ENCODE assay signal across 8 cellular contexts in the genomic region with DNA sequence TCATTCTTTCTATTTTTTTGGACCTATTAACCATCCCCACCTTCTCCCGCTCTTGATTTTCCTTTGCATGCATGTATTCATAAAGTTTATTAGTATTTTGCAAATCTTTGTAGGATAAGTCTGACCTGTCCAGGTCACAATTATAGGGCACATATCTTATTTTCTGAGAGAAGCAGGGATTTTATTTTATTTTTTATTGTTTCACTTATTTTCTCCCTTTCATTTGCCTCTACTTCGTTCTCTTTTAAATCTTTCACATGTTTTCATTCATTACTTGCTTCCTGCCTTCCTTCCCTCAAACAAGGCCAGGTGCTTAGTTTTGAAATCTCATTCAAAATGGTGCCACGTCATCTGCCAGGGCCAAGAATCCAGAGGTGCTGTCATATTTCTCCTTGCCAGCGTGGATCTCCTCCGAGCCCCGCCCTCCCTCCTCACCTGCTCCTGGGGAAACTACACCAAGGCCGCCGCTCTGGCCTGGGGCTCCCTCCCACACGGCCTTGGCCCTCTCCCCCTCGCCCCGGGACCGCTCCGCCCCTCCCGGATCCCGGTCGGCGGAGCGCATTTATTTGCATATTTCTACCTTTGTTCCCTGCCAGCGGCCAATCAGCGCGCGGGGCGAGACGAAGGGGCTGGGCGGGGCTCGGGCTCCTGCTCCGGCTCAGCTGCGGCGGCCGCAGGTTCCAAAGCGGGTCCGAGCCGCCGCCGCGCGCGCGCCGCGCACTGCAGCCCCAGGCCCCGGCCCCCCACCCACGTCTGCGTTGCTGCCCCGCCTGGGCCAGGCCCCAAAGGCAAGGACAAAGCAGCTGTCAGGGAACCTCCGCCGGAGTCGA. TPM values are rescaled to one million over a fixed set of nuclear protein-coding genes. Genes with fewer than 3 reads are reported as not detected.
A peak's percentile ranks its signal among the peaks of the same experiment; 100 is the strongest.
DNase-seq lines count a peak whose midpoint lies in the region; ATAC-seq and TF ChIP-seq lines count a peak whose summit lies in the region.

TSPAN13 (plus strand) TSS at position 654 of the 830 bp plus-strand sequence. CDS start 213 bp downstream, outside the sequence.

- 3% methylated on average over 48 of the region's 48 CpGs for WGBS in liver

- intact Hi-C loops in activated CD4-positive, alpha-beta T cell treated with anti-CD3 and anti-CD28 coated beads, Interleukin-2, amount 10 ng/mL, durations not matched to agents 24 days and 14 days (cut with micrococcal nuclease): loop anchor here (5.0 kb wide), 1 partner anchor 56 kb away; no protein-coding TSS in a partner anchor

- H3K4me3 ChIP-seq in duodenal mucosa (ENCODE audit: low read depth in 1 of 2, low read length in 2 of 2) (peak within 1 kb of the TSS; percentile 85 to 88), liver (ENCODE audit: low read depth in 1 of 3, low read length in 3 of 3) (peak within 1 kb of the TSS; percentile 65 to 80 (median 71))

- peak within 1 kb of the TSS; percentile 51 for H3K27ac ChIP-seq in duodenal mucosa (ENCODE audit: low read depth, low read length)
- peak within 1 kb of the TSS in 1 of 2 donors; percentile 11 for H3K27ac ChIP-seq in liver (ENCODE audit: low read depth in 1 of 2, low read length in 2 of 2)

- no peaks in the 10 kb centered on the region for H3K36me3 ChIP-seq in duodenal mucosa (ENCODE audit: control insufficient read depth in 1 of 2, insufficient read depth in 2 of 2, low read length in 2 of 2)
- no peaks in the 10 kb centered on the region for H3K36me3 ChIP-seq in liver (ENCODE audit: control insufficient read depth in 4 of 4, insufficient read depth in 3 of 4, low read depth in 1 of 4, low read length in 3 of 4)

- peaks cover 4% of the 10 kb centered on the region for H3K9me3 Mint-ChIP-seq in activated CD4-positive, alpha-beta T cell treated with anti-CD3 and anti-CD28 coated beads, Interleukin-2, amount 10 ng/mL, durations not matched to agents 24 days and 14 days

- no peak within 1 kb of the TSS for H3K27ac Mint-ChIP-seq in activated CD4-positive, alpha-beta T cell treated with anti-CD3 and anti-CD28 coated beads, Interleukin-2, amount 10 ng/mL, durations not matched to agents 24 days and 14 days

- H3K36me3 Mint-ChIP-seq in activated CD4-positive, alpha-beta T cell treated with anti-CD3 and anti-CD28 coated beads, Interleukin-2, amount 10 ng/mL, durations not matched to agents 24 days and 14 days (ENCODE audit: low read depth): peaks cover 2% of the 10 kb centered on the region

- peaks cover 8% of the 10 kb centered on the region for H3K4me1 Mint-ChIP-seq in activated CD4-positive, alpha-beta T cell treated with anti-CD3 and anti-CD28 coated beads, Interleukin-2, amount 10 ng/mL, durations not matched to agents 24 days and 14 days

- DNase-seq in NCI-H510A treated with DMSO at 0.1 percent for 48 hours (lab: John Stamatoyannopoulos, UW): peak; percentile 96
- peak; percentile 90 for DNase-seq in activated CD4-positive, alpha-beta T cell treated with anti-CD3 and anti-CD28 coated beads, Interleukin-2, amount 10 ng/mL, durations not matched to agents 24 days and 14 days
- peak; percentile 50 to 51 for DNase-seq in stimulated activated CD4-positive, alpha-beta T cell treated with anti-CD3 and anti-CD28 coated beads, Interleukin-2, amount 100 ng/mL, for 48 hours

- TF ChIP-seq CTCF in liver (IDR thresholded peaks at IDR 0.05; ENCODE audit: low read depth, low read length, missing input control): no peak

- TF ChIP-seq RAD21 in liver (IDR thresholded peaks at IDR 0.05): no peak

- H3K4me3 Mint-ChIP-seq in activated CD4-positive, alpha-beta T cell treated with anti-CD3 and anti-CD28 coated beads, Interleukin-2, amount 10 ng/mL, durations not matched to agents 24 days and 14 days: peak within 1 kb of the TSS; percentile 77

- no peaks in the 10 kb centered on the region for H3K27me3 ChIP-seq in duodenal mucosa (ENCODE audit: control insufficient read depth in 1 of 2, insufficient read depth in 2 of 2, low read length in 2 of 2)
- H3K27me3 ChIP-seq in liver (ENCODE audit: control insufficient read depth in 4 of 4, insufficient read depth in 4 of 4, low read length in 3 of 4): no peaks in the 10 kb centered on the region

- peaks cover 44% of the 10 kb centered on the region for H3K27me3 Mint-ChIP-seq in activated CD4-positive, alpha-beta T cell treated with anti-CD3 and anti-CD28 coated beads, Interleukin-2, amount 10 ng/mL, durations not matched to agents 24 days and 14 days

- peaks cover 0 to 16% of the 10 kb centered on the region in 2 donors for H3K4me1 ChIP-seq in duodenal mucosa (ENCODE audit: control insufficient read depth in 1 of 2, insufficient read depth in 2 of 2, low read length in 2 of 2)
- peaks cover 0 to 9% (median 2%) of the 10 kb centered on the region in 4 donors for H3K4me1 ChIP-seq in liver (ENCODE audit: control insufficient read depth in 4 of 4, insufficient read depth in 4 of 4, low read length in 3 of 4)

- ATAC-seq in GM18867 (IDR thresholded peaks at IDR 0.05; ENCODE audit: unreplicated experiment) (peak; percentile 86), HG03469 (IDR thresholded peaks at IDR 0.05; ENCODE audit: unreplicated experiment) (peak; percentile 76), HG03097 (IDR thresholded peaks at IDR 0.05; ENCODE audit: low FRiP score, unreplicated experiment) (no peak)

- H3K9me3 ChIP-seq in duodenal mucosa (ENCODE audit: control insufficient read depth in 1 of 2, low read length in 2 of 2): no peaks in the 10 kb centered on the region
- no peaks in the 10 kb centered on the region for H3K9me3 ChIP-seq in liver (ENCODE audit: control insufficient read depth in 4 of 4, low read length in 3 of 4)

- H3K9ac ChIP-seq in duodenal mucosa (ENCODE audit: low read depth in 1 of 2, low read length in 2 of 2) (peak within 1 kb of the TSS; percentile 86 to 88), liver (ENCODE audit: low read depth in 1 of 2, low read length in 2 of 2) (no peak within 1 kb of the TSS)

TF ChIP-seq in liver, 16 proteins besides CTCF, POLR2A, EP300 and RAD21 (continues in another document):
- peak; percentile 21 to 29 for TF ChIP-seq RXRA (IDR thresholded peaks at IDR 0.05)
- peak; percentile 57 to 69 for TF ChIP-seq HNF4A (conservative IDR thresholded peaks at IDR 0.05)
- TF ChIP-seq FOXA1 (IDR thresholded peaks at IDR 0.05): no peak
- no peak for TF ChIP-seq JUND (IDR thresholded peaks at IDR 0.05)
- TF ChIP-seq, protein P1, sequence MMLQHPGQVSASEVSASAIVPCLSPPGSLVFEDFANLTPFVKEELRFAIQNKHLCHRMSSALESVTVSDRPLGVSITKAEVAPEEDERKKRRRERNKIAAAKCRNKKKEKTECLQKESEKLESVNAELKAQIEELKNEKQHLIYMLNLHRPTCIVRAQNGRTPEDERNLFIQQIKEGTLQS (IDR thresholded peaks at IDR 0.05): no peak
- no peak for TF ChIP-seq GABPA (IDR thresholded peaks at IDR 0.05 in 1 of 2, conservative IDR thresholded peaks at IDR 0.05 in 1 of 2)
- TF ChIP-seq, protein P2, sequence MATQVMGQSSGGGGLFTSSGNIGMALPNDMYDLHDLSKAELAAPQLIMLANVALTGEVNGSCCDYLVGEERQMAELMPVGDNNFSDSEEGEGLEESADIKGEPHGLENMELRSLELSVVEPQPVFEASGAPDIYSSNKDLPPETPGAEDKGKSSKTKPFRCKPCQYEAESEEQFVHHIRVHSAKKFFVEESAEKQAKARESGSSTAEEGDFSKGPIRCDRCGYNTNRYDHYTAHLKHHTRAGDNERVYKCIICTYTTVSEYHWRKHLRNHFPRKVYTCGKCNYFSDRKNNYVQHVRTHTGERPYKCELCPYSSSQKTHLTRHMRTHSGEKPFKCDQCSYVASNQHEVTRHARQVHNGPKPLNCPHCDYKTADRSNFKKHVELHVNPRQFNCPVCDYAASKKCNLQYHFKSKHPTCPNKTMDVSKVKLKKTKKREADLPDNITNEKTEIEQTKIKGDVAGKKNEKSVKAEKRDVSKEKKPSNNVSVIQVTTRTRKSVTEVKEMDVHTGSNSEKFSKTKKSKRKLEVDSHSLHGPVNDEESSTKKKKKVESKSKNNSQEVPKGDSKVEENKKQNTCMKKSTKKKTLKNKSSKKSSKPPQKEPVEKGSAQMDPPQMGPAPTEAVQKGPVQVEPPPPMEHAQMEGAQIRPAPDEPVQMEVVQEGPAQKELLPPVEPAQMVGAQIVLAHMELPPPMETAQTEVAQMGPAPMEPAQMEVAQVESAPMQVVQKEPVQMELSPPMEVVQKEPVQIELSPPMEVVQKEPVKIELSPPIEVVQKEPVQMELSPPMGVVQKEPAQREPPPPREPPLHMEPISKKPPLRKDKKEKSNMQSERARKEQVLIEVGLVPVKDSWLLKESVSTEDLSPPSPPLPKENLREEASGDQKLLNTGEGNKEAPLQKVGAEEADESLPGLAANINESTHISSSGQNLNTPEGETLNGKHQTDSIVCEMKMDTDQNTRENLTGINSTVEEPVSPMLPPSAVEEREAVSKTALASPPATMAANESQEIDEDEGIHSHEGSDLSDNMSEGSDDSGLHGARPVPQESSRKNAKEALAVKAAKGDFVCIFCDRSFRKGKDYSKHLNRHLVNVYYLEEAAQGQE (IDR thresholded peaks at IDR 0.05): peak; percentile 44
- no peak for TF ChIP-seq FOXA2 (IDR thresholded peaks at IDR 0.05)
- no peak for TF ChIP-seq NR2F2 (IDR thresholded peaks at IDR 0.05)
- peak; percentile 54 for TF ChIP-seq SP1 (IDR thresholded peaks at IDR 0.05)
- peak; percentile 87 for TF ChIP-seq YY1 (IDR thresholded peaks at IDR 0.05)
- TF ChIP-seq MAX (IDR thresholded peaks at IDR 0.05): no peak
- TF ChIP-seq ZBTB33 (IDR thresholded peaks at IDR 0.05): no peak
- no peak for TF ChIP-seq TAF1 (conservative IDR thresholded peaks at IDR 0.05)
- no peak for TF ChIP-seq HNF4G (IDR thresholded peaks at IDR 0.05)

RNA-seq across cellular contexts. Expression of gene TSPAN13, which starts in this region (rescaled TPM):
- total RNA-seq in activated CD4-positive, alpha-beta T cell treated with anti-CD3 and anti-CD28 coated beads, Interleukin-2, amount 10 ng/mL, durations not matched to agents 24 days and 14 days: 0.91 and 1.1 TPM in 2 replicates
- 10 to 100 TPM; 11.0 to 20.6 TPM for total RNA-seq in liver
- polyA plus RNA-seq in liver: 10 to 100 TPM in 1 of 2 donors, 1 to 10 TPM in 1; 8.9 to 24.4 TPM

Comparison
In these comparisons a context has a peak if more than half of its experiments do, and no peak if none do; other contexts are left out.
1. H3K9ac ChIP-seq: peak in duodenal mucosa (2 of 2); none in liver (0 of 2).
2. Peak in every context shown above with its lines, with median percentiles within 50 percentile points of each other: DNase-seq.